In genomic region chr1:82950606-82951200, GRCh38 we compare ENCODE assay signal across 22 cellular contexts.
DNase-seq lines count a peak whose midpoint lies in the region; ATAC-seq, FAIRE-seq and TF ChIP-seq lines count a peak whose summit lies in the region.
"Had no signal": no experiment of that assay in that cellular context is flagged by ENCODE, and none has a peak within 500 bp of the region (broad histone marks: within the 10 kb centered on the region; RNA-seq: fewer than 3 reads in every experiment).

No MANE protein-coding gene starts in this region.

- H3K27ac ChIP-seq in H1 (ENCODE audit: low read depth, low read length) (no peak overlapping the region), substantia nigra (ENCODE audit: low read depth, low read length, poor library complexity, severe bottlenecking) (peak overlapping the region; percentile 62)
- H3K27ac ChIP-seq: GM23248, RWPE1, SK-N-MC had no signal

- TF ChIP-seq RAD21 in H1 (IDR thresholded peaks at IDR 0.05 in 1 of 2, conservative IDR thresholded peaks at IDR 0.05 in 1 of 2; ENCODE audit: low read depth in 2 of 2, low read length in 2 of 2), result no peak

- H3K4me1 ChIP-seq in H1 (replicated peaks in 1 of 4; ENCODE audit: control insufficient read depth in 3 of 4, insufficient read depth in 4 of 4, low read length in 3 of 4), result no peaks in the 10 kb centered on the region

- no peak overlapping the region for H3K23ac ChIP-seq in H1 (ENCODE audit: insufficient read length)

- no peak overlapping the region for H3K18ac ChIP-seq in H1 (ENCODE audit: extremely low read depth, low read length)

- no peak overlapping the region for H4K91ac ChIP-seq in H1 (replicated peaks; ENCODE audit: insufficient read length, low read length)

- H3K23me2 ChIP-seq in H1 (ENCODE audit: low read depth, low read length), result no peaks in the 10 kb centered on the region

- CTCF ChIA-PET in H1 (lab: Charles Lee; ENCODE audit: partially characterized antibody), result interaction anchor here (1.1 kb wide), 1 partner anchor 19 kb away, joined by 3 read pairs; no protein-coding TSS in a partner anchor

- no peak for TF ChIP-seq EP300 in H1 (IDR thresholded peaks at IDR 0.05; ENCODE audit: borderline replicate concordance in 1 of 2, low read depth in 2 of 2, low read length in 2 of 2)

- TF ChIP-seq CTCF in H1 (IDR thresholded peaks at IDR 0.05; ENCODE audit: control extremely low read depth in 1 of 3, insufficient read depth in 1 of 3, low read depth in 1 of 3, low read length in 3 of 3) (no peak), lower leg skin (IDR thresholded peaks at IDR 0.05) (no peak)

- no peak overlapping the region for H2BK15ac ChIP-seq in H1 (ENCODE audit: low read length)

- H3K79me1 ChIP-seq in H1 (ENCODE audit: low read depth, low read length), result no peaks in the 10 kb centered on the region

- H3K79me2 ChIP-seq in H1 (ENCODE audit: control insufficient read depth in 1 of 2, insufficient read depth in 2 of 2, low read length in 2 of 2), result no peaks in the 10 kb centered on the region

- POLR2A ChIA-PET in H1 (lab: Charles Lee; ENCODE audit: partially characterized antibody), result no interaction called here

- no peak overlapping the region for H2BK5ac ChIP-seq in H1 (ENCODE audit: low read depth, low read length)

- H3K4ac ChIP-seq in H1 (replicated peaks; ENCODE audit: insufficient read length, low read depth, low read length), result no peak overlapping the region

- no peaks in the 10 kb centered on the region for H3K9me3 ChIP-seq in H1 (ENCODE audit: insufficient read depth in 2 of 2, low read depth in 1 of 2, low read length in 1 of 2)

- no peak overlapping the region for H2BK120ac ChIP-seq in H1 (replicated peaks; ENCODE audit: low read depth, low read length)

- no peak overlapping the region for H3K4me2 ChIP-seq in H1 (ENCODE audit: insufficient read depth in 1 of 2, low read depth in 2 of 2, low read length in 2 of 2)

- H3K27me3 ChIP-seq in H1 (replicated peaks in 1 of 4; ENCODE audit: control insufficient read depth in 3 of 4, extremely low read depth in 1 of 4, insufficient read depth in 3 of 4, low read length in 3 of 4), result no peaks in the 10 kb centered on the region

- H3K36me3 ChIP-seq in H1 (ENCODE audit: control insufficient read depth in 2 of 4, insufficient read depth in 4 of 4, low read length in 3 of 4), result no peaks in the 10 kb centered on the region

- no peak for ATAC-seq in HG03045 (IDR thresholded peaks at IDR 0.05; ENCODE audit: unreplicated experiment)

- H4K5ac ChIP-seq in H1 (ENCODE audit: insufficient read length, low read depth, low read length), result no peak overlapping the region

- H4K8ac ChIP-seq in H1 (ENCODE audit: extremely low read depth, insufficient read depth, low read length), result no peak overlapping the region

- DNase-seq in COLO829 (ENCODE audit: low spot score) (peak; percentile 70), H1 (ENCODE audit: low read depth in 1 of 2, low spot score in 2 of 2) (no peak), midbrain (lab: John Stamatoyannopoulos, UW) (peak; percentile 46), substantia nigra (lab: John Stamatoyannopoulos, UW) (peak in 2 of 49 donors; percentile 2 to 26), lower leg skin (ENCODE audit: low spot score in 2 of 2) (no peak)
- DNase-seq in stimulated activated CD4-positive, alpha-beta T cell treated with anti-CD3 and anti-CD28 coated beads, Interleukin-4, amount 100 ng/mL, for 1 hour, result no peak
- DNase-seq: 8988T, ACHN, GM23248, H9, HFFc6, KBM-7, NCI-H1105 treated with DMSO at 0.1 percent for 48 hours, NCI-H146, NCI-H1930, NCI-H446 treated with DMSO at 0.1 percent for 48 hours, NCI-H526 treated with DMSO at 0.1 percent for 48 hours, SHP77 treated with DMSO at 0.1 percent for 48 hours had no signal

- 85% methylated on average over 6 of the region's 6 CpGs; no CpG with 5 or more reads in 1 of the 2 experiments for WGBS in H1 (ENCODE audit: extremely low coverage in 1 of 2, insufficient coverage in 1 of 2, insufficient read length in 1 of 2, insufficient replicate concordance in 2 of 2, low coverage in 1 of 2, low lambda C conversion rate in 2 of 2, missing lambda C conversion rate in 1 of 2), 2 experiments
- WGBS in lower leg skin, 2 donors, result 89 to 91% methylated on average over 6 of the region's 6 CpGs

- H2AFZ ChIP-seq in H1 (ENCODE audit: low read length), result peak overlapping the region; percentile 68
- H2AFZ ChIP-seq: GM23248 had no signal

- intact Hi-C loops in lower leg skin (cut with DNase I; ENCODE audit: low total_unique reads), result no loop called here

- H3K4me3 ChIP-seq in H1 (ENCODE audit: extremely low read depth in 1 of 4, insufficient read depth in 2 of 4, low read depth in 3 of 4, low read length in 4 of 4) (no peak overlapping the region), lower leg skin (ENCODE audit: low read depth, poor library complexity, severe bottlenecking) (no peak overlapping the region)
- H3K4me3 ChIP-seq: GM23248, SK-N-MC had no signal

- H3K56ac ChIP-seq in H1 (replicated peaks; ENCODE audit: insufficient read length, low read depth, low read length), result no peak overlapping the region

- no peak overlapping the region for H2AK5ac ChIP-seq in H1 (ENCODE audit: low read depth, low read length)

- no peak for FAIRE-seq in H1 (lab: Jason Lieb, UNC)
- FAIRE-seq: GM18507 had no signal

- H4K20me1 ChIP-seq in H1 (replicated peaks in 1 of 2; ENCODE audit: control insufficient read depth in 1 of 2, insufficient read depth in 2 of 2, low read length in 2 of 2), result no peaks in the 10 kb centered on the region

- no peak overlapping the region for H2BK20ac ChIP-seq in H1 (ENCODE audit: low read length)

- H3K9ac ChIP-seq in H1 (replicated peaks in 1 of 4; ENCODE audit: extremely low read depth in 1 of 4, low read depth in 3 of 4, low read length in 3 of 4), result no peak overlapping the region
- H3K9ac ChIP-seq: GM23248 had no signal

- TF ChIP-seq POLR2A in H1 (IDR thresholded peaks at IDR 0.05; ENCODE audit: control extremely low read depth in 1 of 2, low read depth in 2 of 2, low read length in 2 of 2), result no peak
- TF ChIP-seq POLR2A in lower leg skin (IDR thresholded peaks at IDR 0.05), result no peak

- no peak overlapping the region for H3K14ac ChIP-seq in H1 (ENCODE audit: insufficient read length)

- no peak overlapping the region for H2BK12ac ChIP-seq in H1 (ENCODE audit: low read depth, low read length)

TF ChIP-seq in H1, 55 proteins besides CTCF, POLR2A, EP300 and RAD21:
- TF ChIP-seq SP2 (IDR thresholded peaks at IDR 0.05; ENCODE audit: low read length), result no peak
- TF ChIP-seq SAP30 (IDR thresholded peaks at IDR 0.05; ENCODE audit: insufficient read depth, insufficient replicate concordance, low read length), result no peak
- no peak for TF ChIP-seq FOSL1 (IDR thresholded peaks at IDR 0.05; ENCODE audit: insufficient read depth, low read depth, low read length)
- TF ChIP-seq ATF2 (IDR thresholded peaks at IDR 0.05; ENCODE audit: low read length), result no peak
- TF ChIP-seq ZNF274 (IDR thresholded peaks at IDR 0.05; ENCODE audit: borderline replicate concordance, extremely low read depth, low read length), result no peak
- no peak for TF ChIP-seq YY1 (IDR thresholded peaks at IDR 0.05; ENCODE audit: low read depth, low read length)
- no peak for TF ChIP-seq KDM4A (IDR thresholded peaks at IDR 0.05; ENCODE audit: low read depth, low read length, severe bottlenecking)
- no peak for TF ChIP-seq HDAC6 (IDR thresholded peaks at IDR 0.05; ENCODE audit: low read depth, low read length)
- no peak for TF ChIP-seq CTBP2 (IDR thresholded peaks at IDR 0.05; ENCODE audit: borderline replicate concordance, insufficient read depth, insufficient read length, low read length)
- TF ChIP-seq EZH2 (IDR thresholded peaks at IDR 0.05; ENCODE audit: low read depth, low read length, severe bottlenecking), result no peak
- no peak for TF ChIP-seq TCF12 (IDR thresholded peaks at IDR 0.05; ENCODE audit: low read depth, low read length)
- no peak for TF ChIP-seq EGR1 (IDR thresholded peaks at IDR 0.05; ENCODE audit: borderline replicate concordance, low read depth, low read length)
- no peak for TF ChIP-seq CHD2 (IDR thresholded peaks at IDR 0.05; ENCODE audit: low read length)
- TF ChIP-seq PHF8 (conservative IDR thresholded peaks at IDR 0.05; ENCODE audit: low read depth, low read length), result no peak
- TF ChIP-seq CBX5 (IDR thresholded peaks at IDR 0.05; ENCODE audit: low read depth, low read length), result no peak

Comparison
In these comparisons a context has a peak if more than half of its experiments do, and no peak if none do; other contexts are left out.
1. DNase-seq: peak in COLO829 (single experiment) and midbrain (single experiment); none in H1 (0 of 2), lower leg skin (0 of 2) and stimulated activated CD4-positive, alpha-beta T cell treated with anti-CD3 and anti-CD28 coated beads, Interleukin-4, amount 100 ng/mL, for 1 hour (single experiment).